ENCODE assay signal across 15 cellular contexts in the genomic region with DNA sequence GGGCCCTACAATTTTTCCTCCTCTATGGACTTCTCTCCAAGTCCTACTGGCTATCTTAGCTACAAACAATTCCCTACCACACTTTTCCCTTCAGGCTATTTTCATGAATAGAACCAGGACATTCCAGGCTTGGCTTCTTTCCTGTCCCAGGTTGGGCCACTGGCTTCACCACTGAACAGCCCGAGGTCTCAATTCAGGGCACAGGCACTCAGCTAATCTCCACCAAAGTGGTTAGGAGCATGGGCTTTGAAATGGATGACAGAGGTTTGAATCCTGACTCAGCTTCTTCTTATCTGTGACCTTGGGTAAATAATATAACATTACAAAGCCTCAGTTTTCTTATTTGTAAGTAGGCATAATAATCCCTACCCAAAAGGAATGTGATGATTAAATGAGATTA.
"Had no signal": no experiment of that assay in that cellular context is flagged by ENCODE, and none has a peak within 500 bp of the region (broad histone marks: within the 10 kb centered on the region; RNA-seq: fewer than 3 reads in every experiment).

No MANE protein-coding gene starts in this region.

- H3K27ac ChIP-seq: colonic mucosa, epithelial cell of prostate, lower lobe of right lung, upper lobe of left lung had no signal

- H3K4me3 ChIP-seq: colonic mucosa, lower lobe of right lung, upper lobe of left lung had no signal

- H3K4me1 Mint-ChIP-seq: naive B cell had no signal

- ATAC-seq: activated T-cell treated with anti-CD3 and anti-CD28 coated beads, Interleukin-2, amount 50 U/mL, for 72 hours; lower lobe of right lung had no signal

- DNase-seq: activated CD4-positive, alpha-beta T cell treated with anti-CD3 and anti-CD28 coated beads, Interleukin-2, amount 50 U/mL, for 4 hours; activated gamma-delta T cell treated with Interleukin-2 at 50 U/mL for 16 hours; activated T-cell treated with anti-CD3 and anti-CD28 coated beads, Interleukin-2, amount 50 U/mL, for 72 hours; colonic mucosa; effector CD4-positive, alpha-beta T cell; lower lobe of right lung; naive B cell; retina; stimulated activated CD4-positive, alpha-beta T cell treated with anti-CD3 and anti-CD28 coated beads, Interleukin-15, amount 100 ng/mL, for 24 hours; stimulated activated CD4-positive, alpha-beta T cell treated with anti-CD3 and anti-CD28 coated beads, Interleukin-4, amount 100 ng/mL, for 24 hours; upper lobe of left lung had no signal

- H3K4me3 Mint-ChIP-seq: activated T-cell treated with anti-CD3 and anti-CD28 coated beads, Interleukin-2, amount 50 U/mL, for 72 hours; naive B cell; stimulated activated naive CD8-positive, alpha-beta T cell treated with anti-CD3 and anti-CD28 coated beads, Interleukin-15, Interleukin-2, amounts not matched to agents 100 ng/mL and 50 ng/mL, for 24 hours; T-helper 2 cell treated with Interferon-gamma antibody and Interleukin-4, amounts not matched to agents 5 μg/mL and 100 μg/mL, for 36 hours had no signal

- H3K27ac Mint-ChIP-seq: activated T-cell treated with anti-CD3 and anti-CD28 coated beads, Interleukin-2, amount 50 U/mL, for 72 hours; stimulated activated naive CD8-positive, alpha-beta T cell treated with anti-CD3 and anti-CD28 coated beads, Interleukin-15, Interleukin-2, amounts not matched to agents 100 ng/mL and 50 ng/mL, for 24 hours; T-helper 2 cell treated with Interferon-gamma antibody and Interleukin-4, amounts not matched to agents 5 μg/mL and 100 μg/mL, for 36 hours had no signal

- H3K27me3 Mint-ChIP-seq: naive B cell; stimulated activated naive CD8-positive, alpha-beta T cell treated with anti-CD3 and anti-CD28 coated beads, Interleukin-15, Interleukin-2, amounts not matched to agents 100 ng/mL and 50 ng/mL, for 24 hours had no signal

- H3K27me3 ChIP-seq: colonic mucosa, upper lobe of left lung had no signal

- H3K36me3 Mint-ChIP-seq: naive B cell had no signal

- H3K9me3 ChIP-seq: colonic mucosa, lower lobe of right lung, upper lobe of left lung had no signal

- H3K36me3 ChIP-seq: colonic mucosa, lower lobe of right lung had no signal

- FAIRE-seq: astrocyte had no signal

- H3K9me3 Mint-ChIP-seq: activated T-cell treated with anti-CD3 and anti-CD28 coated beads, Interleukin-2, amount 50 U/mL, for 72 hours; naive B cell; stimulated activated naive CD8-positive, alpha-beta T cell treated with anti-CD3 and anti-CD28 coated beads, Interleukin-15, Interleukin-2, amounts not matched to agents 100 ng/mL and 50 ng/mL, for 24 hours; T-helper 2 cell treated with Interferon-gamma antibody and Interleukin-4, amounts not matched to agents 5 μg/mL and 100 μg/mL, for 36 hours had no signal
